ENCODE assay signal across 24 cellular contexts in genomic region chr3:134150476-134150875, GRCh38.
"Had no signal": no experiment of that assay in that cellular context is flagged by ENCODE, and none has a peak within 500 bp of the region (broad histone marks: within the 10 kb centered on the region; RNA-seq: fewer than 3 reads in every experiment).

No MANE protein-coding gene starts in this region.

- DNase-seq: activated CD4-positive, alpha-beta memory T cell treated with anti-CD3 and anti-CD28 coated beads for 36 hours; activated CD4-positive, alpha-beta T cell treated with anti-CD3 and anti-CD28 coated beads, Interleukin-2, amount 10 ng/mL, durations not matched to agents 7 days and 5 days; activated CD4-positive, CD25-positive, alpha-beta regulatory T cell; activated CD8-positive, alpha-beta memory T cell treated with anti-CD3 and anti-CD28 coated beads for 24 hours; activated effector memory CD4-positive, alpha-beta T cell treated with anti-CD3 and anti-CD28 coated beads, Interleukin-2, amount 50 U/mL, for 16 hours; activated naive CD4-positive, alpha-beta T cell treated with Interleukin-2 at 50 U/mL for 16 hours; activated naive CD8-positive, alpha-beta T cell treated with anti-CD3 and anti-CD28 coated beads, Interleukin-2, amount 50 U/mL, for 24 hours; activated T-cell treated with anti-CD3 and anti-CD28 coated beads, Interleukin-2, amount 50 U/mL, for 4 hours; amygdala; IMR-90; Kasumi-1; KBM-7; NCI-H1048; NCI-H1417; NCI-H1930; NCI-H2171; NCI-H2227 treated with DMSO at 0.1 percent for 48 hours; NCI-H446 treated with DMSO at 0.1 percent for 48 hours; NCI-H524 treated with DMSO at 0.1 percent for 48 hours; NCI-H774; T-helper 1 cell had no signal

- H3K4me3 ChIP-seq: SK-N-MC had no signal

- H3K27ac ChIP-seq: SK-N-MC, VCaP had no signal

- ATAC-seq: activated naive CD4-positive, alpha-beta T cell treated with anti-CD3 and anti-CD28 coated beads, Interleukin-2, amount 50 U/mL, for 72 hours; activated naive CD8-positive, alpha-beta T cell treated with anti-CD3 and anti-CD28 coated beads, Interleukin-2, amount 50 U/mL, for 24 hours; activated T-cell treated with anti-CD3 and anti-CD28 coated beads, Interleukin-2, amount 50 U/mL, for 4 hours had no signal
